21 cellular contexts compared by ENCODE assay signal in the genomic region with DNA sequence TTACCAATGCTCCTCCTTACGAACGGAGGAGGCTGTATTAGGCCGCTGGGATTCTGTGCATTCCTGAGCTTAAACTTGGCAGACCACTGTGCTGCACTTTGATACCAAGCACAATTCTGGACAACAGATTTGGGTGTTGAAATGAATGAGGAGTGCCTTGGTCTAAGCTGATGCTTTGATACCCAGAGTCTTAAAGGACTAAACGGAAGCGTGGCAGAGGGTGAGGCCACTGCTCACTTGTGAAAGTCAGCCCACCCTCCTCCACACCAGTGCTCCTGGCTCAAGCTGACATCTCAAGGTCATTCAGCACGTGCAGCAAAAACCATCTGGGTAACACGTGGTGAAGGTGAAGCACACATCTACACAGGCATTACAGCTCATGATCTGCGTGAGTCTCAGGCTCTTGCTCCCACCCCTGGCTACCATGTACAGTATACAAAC.
DNase-seq lines count a peak whose midpoint lies in the region; ATAC-seq, FAIRE-seq and TF ChIP-seq lines count a peak whose summit lies in the region.
"Had no signal": no experiment of that assay in that cellular context is flagged by ENCODE, and none has a peak within 500 bp of the region (broad histone marks: within the 10 kb centered on the region; RNA-seq: fewer than 3 reads in every experiment).

No MANE protein-coding gene starts in this region.

- no peak for TF ChIP-seq POLR2A in ovary (IDR thresholded peaks at IDR 0.05)

- intact Hi-C loops in heart right ventricle (cut with DNase I) (no loop called here), ovary (cut with DNase I) (no loop called here)

- WGBS in heart right ventricle, 2 donors: 28 to 43% methylated on average over 8 of the region's 8 CpGs
- WGBS in ovary, 3 donors: 7 to 16% (median 8%) methylated on average over 8 of the region's 8 CpGs

- TF ChIP-seq CTCF in AG10803 (conservative IDR thresholded peaks at IDR 0.05; ENCODE audit: low read length) (no peak), bronchial epithelial cell (IDR thresholded peaks at IDR 0.05; ENCODE audit: insufficient read depth, low read length, severe bottlenecking) (no peak), heart right ventricle (IDR thresholded peaks at IDR 0.05) (no peak), ovary (IDR thresholded peaks at IDR 0.05) (no peak)

- FAIRE-seq in bronchial epithelial cell (lab: Jason Lieb, UNC): peak; percentile 32
- FAIRE-seq: TTC549 had no signal

- DNase-seq in AG10803 (ENCODE audit: low read depth): peak; percentile 47
- DNase-seq in bronchial epithelial cell (ENCODE audit: low read depth): no peak
- no peak for DNase-seq in heart right ventricle
- peak; percentile 59 to 80 (median 75) for DNase-seq in ovary
- no peak for DNase-seq in RPMI8226
- DNase-seq in putamen (ENCODE audit: low spot score): no peak
- no peak for DNase-seq in amygdala (lab: John Stamatoyannopoulos, UW)
- DNase-seq: activated CD4-positive, alpha-beta T cell treated with anti-CD3 and anti-CD28 coated beads, Interleukin-2, amount 10 ng/mL, durations not matched to agents 24 days and 14 days; activated CD8-positive, alpha-beta memory T cell treated with anti-CD3 and anti-CD28 coated beads, Interleukin-2, amount 50 U/mL, for 48 hours; activated naive CD4-positive, alpha-beta T cell; CD4-positive, CD25-positive, alpha-beta regulatory T cell; cortex of kidney; lower lobe of right lung; MG63; NCI-H187; stimulated activated CD4-positive, alpha-beta T cell treated with anti-CD3 and anti-CD28 coated beads, Interleukin-15, amount 100 ng/mL, for 24 hours; SW 1271 had no signal

- H3K27me3 ChIP-seq in bronchial epithelial cell (ENCODE audit: control insufficient read depth, insufficient read depth, low read length) (no peaks in the 10 kb centered on the region), heart right ventricle (no peaks in the 10 kb centered on the region), ovary (no peaks in the 10 kb centered on the region)
- H3K27me3 ChIP-seq: MG63, upper lobe of left lung had no signal

- H3K36me3 ChIP-seq in bronchial epithelial cell (ENCODE audit: control insufficient read depth, insufficient read depth, low read length): peaks cover 2% of the 10 kb centered on the region
- no peaks in the 10 kb centered on the region for H3K36me3 ChIP-seq in heart right ventricle
- no peaks in the 10 kb centered on the region for H3K36me3 ChIP-seq in ovary
- H3K36me3 ChIP-seq: lower lobe of right lung, upper lobe of left lung had no signal

- H3K27ac ChIP-seq in heart right ventricle (peak overlapping the region in 7 of 10 donors; percentile 62 to 81 (median 74)), ovary (peak overlapping the region in 1 of 2 donors; percentile 39)
- H3K27ac ChIP-seq: lower lobe of right lung, upper lobe of left lung had no signal

- no peak overlapping the region for H3K4me3 ChIP-seq in AG10803 (ENCODE audit: low read length)
- H3K4me3 ChIP-seq in bronchial epithelial cell (ENCODE audit: low read depth, low read length): no peak overlapping the region
- no peak overlapping the region for H3K4me3 ChIP-seq in heart right ventricle
- H3K4me3 ChIP-seq in ovary: no peak overlapping the region
- H3K4me3 ChIP-seq: lower lobe of right lung, MG63, upper lobe of left lung had no signal

- no peak for TF ChIP-seq EP300 in ovary (IDR thresholded peaks at IDR 0.05)

- ATAC-seq in heart right ventricle (peak; percentile 54 to 77 (median 66)), GM21515 (IDR thresholded peaks at IDR 0.05; ENCODE audit: unreplicated experiment) (no peak)
- ATAC-seq: lower lobe of right lung; stimulated activated effector memory CD8-positive, alpha-beta T cell treated with anti-CD3 and anti-CD28 coated beads, Interleukin-12 subunit alpha, Interleukin-12 subunit beta, amount 100 ng/mL, for 72 hours had no signal

- H3K4me1 ChIP-seq in heart right ventricle (peaks cover 18 to 67% (median 46%) of the 10 kb centered on the region in 9 donors), ovary (ENCODE audit: insufficient read depth) (peaks cover 24% of the 10 kb centered on the region)
- H3K4me1 ChIP-seq: lower lobe of right lung had no signal

- H3K9me3 ChIP-seq in heart right ventricle: no peaks in the 10 kb centered on the region
- H3K9me3 ChIP-seq in ovary: no peaks in the 10 kb centered on the region
- H3K9me3 ChIP-seq: lower lobe of right lung, MG63, upper lobe of left lung had no signal

Comparison
In these comparisons a context has a peak if more than half of its experiments do, and no peak if none do; other contexts are left out.
1. DNase-seq: peak in AG10803 (single experiment) and ovary (5 of 5); none in bronchial epithelial cell (single experiment), heart right ventricle (0 of 2), RPMI8226 (single experiment), putamen (single experiment) and amygdala (0 of 56).